Comparison of ENCODE assay signal across 22 cellular contexts in the genomic region with DNA sequence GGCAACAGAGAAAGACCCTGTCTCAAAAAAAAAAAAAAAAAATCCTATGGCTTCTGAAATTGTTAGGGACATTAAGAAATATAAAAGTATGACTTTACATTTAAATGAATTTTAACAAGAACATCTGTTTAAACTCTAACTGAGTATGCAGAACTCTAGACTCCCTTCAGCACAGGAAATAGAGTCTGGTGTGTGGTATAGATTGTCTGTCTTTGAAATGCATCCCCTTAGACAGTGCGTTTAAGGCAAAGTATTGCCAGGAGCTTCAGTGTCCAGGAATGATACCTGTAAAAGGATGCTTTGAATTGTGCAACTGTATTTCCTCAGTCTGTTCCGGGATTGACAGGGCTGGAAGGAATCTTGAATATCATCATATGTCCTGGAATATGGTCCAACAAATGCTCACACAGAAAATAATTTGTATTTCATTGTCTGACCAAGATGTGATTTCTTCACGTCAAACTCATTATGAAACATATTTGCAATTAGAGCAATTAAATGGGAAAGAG.
"Had no signal": no experiment of that assay in that cellular context is flagged by ENCODE, and none has a peak within 500 bp of the region (broad histone marks: within the 10 kb centered on the region; RNA-seq: fewer than 3 reads in every experiment).

No MANE protein-coding gene starts in this region.

- H3K4me3 ChIP-seq: K562 had no signal

- H3K4me3 Mint-ChIP-seq: T-cell had no signal

- H3K27ac Mint-ChIP-seq: T-cell had no signal

- H3K9me3 ChIP-seq: SK-N-SH had no signal

- H3K27ac ChIP-seq: HL-60, KMS-11, RWPE1 had no signal

- DNase-seq: MV-4-11; NCI-H1048; NCI-H1105; NCI-H1694 treated with DMSO at 0.1 percent for 48 hours; NCI-H2107; NCI-H226; NCI-H446; NCI-H510A; NCI-H524 treated with DMSO at 0.1 percent for 48 hours; NCI-H69; NCI-H774; NK-92 treated with Interleukin-12 subunit alpha and Interleukin-12 subunit beta, amount 100 ng/mL, for 24 hours; PC-3; SHP77; SK-N-SH; SW 1271; T-cell had no signal

- H3K9me2 ChIP-seq: SK-N-SH had no signal

- H3K9me3 Mint-ChIP-seq: T-cell had no signal

- H3K4me2 ChIP-seq: KMS-11, SK-N-SH had no signal

- H3K9ac ChIP-seq: KMS-11, SK-N-SH had no signal

- ATAC-seq: K562, Panc1, PC-3 had no signal

- H3K36me3 Mint-ChIP-seq: T-cell had no signal
